27 cellular contexts compared by ENCODE assay signal in the genomic region with DNA sequence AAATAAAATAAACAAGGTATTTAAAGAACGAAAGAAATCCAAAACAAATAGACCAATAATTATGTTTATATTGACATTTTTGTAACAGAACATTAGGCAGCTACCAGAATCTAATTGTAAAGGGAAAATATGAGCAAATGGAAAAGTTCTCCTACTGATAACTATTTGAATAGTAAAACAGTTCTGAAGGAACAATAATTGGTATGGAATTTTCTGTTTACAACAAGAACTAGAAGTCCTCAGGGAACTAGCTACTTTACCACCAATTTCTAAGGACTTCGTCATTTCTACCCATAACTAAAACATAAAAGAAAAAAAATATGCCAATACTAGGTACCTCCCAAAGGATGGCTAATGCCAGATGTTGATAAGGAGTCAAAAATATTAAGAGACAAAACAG.
"Had no signal": no experiment of that assay in that cellular context is flagged by ENCODE, and none has a peak within 500 bp of the region (broad histone marks: within the 10 kb centered on the region; RNA-seq: fewer than 3 reads in every experiment).

No MANE protein-coding gene starts in this region.

- H3K4me1 ChIP-seq: heart right ventricle, prostate gland had no signal

- H3K27me3 ChIP-seq: heart right ventricle, neutrophil, pancreas, suprapubic skin, tibial artery, upper lobe of right lung had no signal

- ATAC-seq: activated CD4-positive, alpha-beta T cell treated with anti-CD3 and anti-CD28 coated beads for 36 hours; activated CD8-positive, alpha-beta memory T cell treated with anti-CD3 and anti-CD28 coated beads, Interleukin-2, amount 10 ng/mL, durations not matched to agents 7 days and 5 days; activated CD8-positive, alpha-beta T cell treated with anti-CD3 and anti-CD28 coated beads, Interleukin-2, amount 10 ng/mL, durations not matched to agents 7 days and 5 days; activated naive CD8-positive, alpha-beta T cell treated with anti-CD3 and anti-CD28 coated beads, Interleukin-2, amount 50 U/mL, for 24 hours; heart right ventricle; sciatic nerve; stimulated activated memory B cell treated with anti-CD40 and anti-IgM and Interleukin-4, amounts not matched to agents 10 μg/mL and 1 μg/mL and 100 μg/mL, for 72 hours; upper lobe of right lung had no signal

- H3K36me3 ChIP-seq: pancreas, prostate gland had no signal

- H3K27ac ChIP-seq: heart right ventricle, neutrophil, prostate gland, skin epidermis, suprapubic skin, upper lobe of right lung had no signal

- H3K4me3 ChIP-seq: heart right ventricle, pancreas, prostate gland, skin epidermis, suprapubic skin, tibial artery, upper lobe of right lung had no signal

- H3K9me3 ChIP-seq: heart right ventricle, neutrophil, pancreas, prostate gland, suprapubic skin, tibial artery, upper lobe of right lung had no signal

- DNase-seq: activated CD4-positive, alpha-beta T cell treated with anti-CD3 and anti-CD28 coated beads for 36 hours; activated CD4-positive, CD25-positive, alpha-beta regulatory T cell; activated CD8-positive, alpha-beta memory T cell treated with anti-CD3 and anti-CD28 coated beads, Interleukin-2, amount 10 ng/mL, durations not matched to agents 7 days and 5 days; activated CD8-positive, alpha-beta T cell treated with anti-CD3 and anti-CD28 coated beads, Interleukin-2, amount 10 ng/mL, durations not matched to agents 7 days and 5 days; activated naive CD8-positive, alpha-beta T cell treated with anti-CD3 and anti-CD28 coated beads, Interleukin-2, amount 50 U/mL, for 24 hours; activated T-cell treated with anti-CD3 and anti-CD28 coated beads, Interleukin-2, amount 50 U/mL, for 48 hours; anterior cingulate cortex; dermis blood vessel endothelial cell; effector CD4-positive, alpha-beta T cell; erythroblast; foreskin melanocyte; heart right ventricle; naive B cell; nephron progenitor cell; retina; stimulated activated CD4-positive, alpha-beta T cell treated with anti-CD3 and anti-CD28 coated beads, Interleukin-4, amount 100 ng/mL, for 4 hours; stimulated activated CD8-positive, alpha-beta memory T cell treated with anti-CD3 and anti-CD28 coated beads, Interleukin-4, amount 100 ng/mL, for 48 hours; tibial artery; upper lobe of right lung had no signal

- FAIRE-seq: bronchial epithelial cell, pancreas had no signal
